Comparison of ENCODE assay signal across 19 cellular contexts in genomic region chr9:36074055-36074454, GRCh38.
"Had no signal": no experiment of that assay in that cellular context is flagged by ENCODE, and none has a peak within 500 bp of the region (broad histone marks: within the 10 kb centered on the region; RNA-seq: fewer than 3 reads in every experiment).

No MANE protein-coding gene starts in this region.

- ATAC-seq: activated T-helper 17 cell treated with anti-CD3 and anti-CD28 coated beads, Interleukin-2, amount 50 U/mL, for 72 hours; T-helper 17 cell had no signal

- H3K27ac Mint-ChIP-seq: activated naive CD8-positive, alpha-beta T cell treated with anti-CD3 and anti-CD28 coated beads for 36 hours; activated T-helper 17 cell treated with anti-CD3 and anti-CD28 coated beads, Interleukin-2, amount 50 U/mL, for 72 hours; dendritic cell treated with granulocyte-macrophage colony-stimulating factor and Interleukin-4, amounts not matched to agents 40 ng/mL and 50 ng/mL, for 4 days; stimulated activated naive CD8-positive, alpha-beta T cell treated with anti-CD3 and anti-CD28 coated beads, Interleukin-15, Interleukin-2, amounts not matched to agents 100 ng/mL and 50 ng/mL, for 24 hours; T-helper 17 cell had no signal

- H3K9me3 ChIP-seq: body of pancreas, esophagus squamous epithelium, lower lobe of right lung, suprapubic skin had no signal

- DNase-seq: activated CD4-positive, alpha-beta T cell treated with anti-CD3 and anti-CD28 coated beads for 1 hour; activated CD4-positive, alpha-beta T cell treated with anti-CD3 and anti-CD28 coated beads, Interleukin-2, amount 50 U/mL, for 4 hours; activated naive CD4-positive, alpha-beta T cell; activated naive CD8-positive, alpha-beta T cell treated with anti-CD3 and anti-CD28 coated beads for 36 hours; activated T-cell treated with anti-CD3 and anti-CD28 coated beads for 4 hours; body of pancreas; effector CD8-positive, alpha-beta T cell; esophagus squamous epithelium; left cardiac atrium; lower lobe of right lung; midbrain; occipital lobe; T-helper 17 cell; trophoblast cell had no signal

- H3K4me3 ChIP-seq: body of pancreas, esophagus squamous epithelium, lower lobe of right lung, suprapubic skin had no signal

- H3K27me3 Mint-ChIP-seq: activated naive CD8-positive, alpha-beta T cell treated with anti-CD3 and anti-CD28 coated beads for 36 hours; activated T-helper 17 cell treated with anti-CD3 and anti-CD28 coated beads, Interleukin-2, amount 50 U/mL, for 72 hours; dendritic cell treated with granulocyte-macrophage colony-stimulating factor and Interleukin-4, amounts not matched to agents 40 ng/mL and 50 ng/mL, for 4 days; stimulated activated naive CD8-positive, alpha-beta T cell treated with anti-CD3 and anti-CD28 coated beads, Interleukin-15, Interleukin-2, amounts not matched to agents 100 ng/mL and 50 ng/mL, for 24 hours; T-helper 17 cell had no signal

- H3K36me3 Mint-ChIP-seq: activated naive CD8-positive, alpha-beta T cell treated with anti-CD3 and anti-CD28 coated beads for 36 hours had no signal

- H3K27me3 ChIP-seq: body of pancreas, esophagus squamous epithelium, suprapubic skin had no signal

- H3K9me3 Mint-ChIP-seq: activated naive CD8-positive, alpha-beta T cell treated with anti-CD3 and anti-CD28 coated beads for 36 hours; activated T-helper 17 cell treated with anti-CD3 and anti-CD28 coated beads, Interleukin-2, amount 50 U/mL, for 72 hours; dendritic cell treated with granulocyte-macrophage colony-stimulating factor and Interleukin-4, amounts not matched to agents 40 ng/mL and 50 ng/mL, for 4 days; stimulated activated naive CD8-positive, alpha-beta T cell treated with anti-CD3 and anti-CD28 coated beads, Interleukin-15, Interleukin-2, amounts not matched to agents 100 ng/mL and 50 ng/mL, for 24 hours had no signal

- H3K27ac ChIP-seq: lower lobe of right lung, suprapubic skin had no signal

- H3K4me1 Mint-ChIP-seq: activated naive CD8-positive, alpha-beta T cell treated with anti-CD3 and anti-CD28 coated beads for 36 hours; activated T-helper 17 cell treated with anti-CD3 and anti-CD28 coated beads, Interleukin-2, amount 50 U/mL, for 72 hours had no signal

- H3K36me3 ChIP-seq: esophagus squamous epithelium, lower lobe of right lung, suprapubic skin, WERI-Rb-1 had no signal

- H3K4me3 Mint-ChIP-seq: activated naive CD8-positive, alpha-beta T cell treated with anti-CD3 and anti-CD28 coated beads for 36 hours; activated T-helper 17 cell treated with anti-CD3 and anti-CD28 coated beads, Interleukin-2, amount 50 U/mL, for 72 hours; dendritic cell treated with granulocyte-macrophage colony-stimulating factor and Interleukin-4, amounts not matched to agents 40 ng/mL and 50 ng/mL, for 4 days; stimulated activated naive CD8-positive, alpha-beta T cell treated with anti-CD3 and anti-CD28 coated beads, Interleukin-15, Interleukin-2, amounts not matched to agents 100 ng/mL and 50 ng/mL, for 24 hours; T-helper 17 cell had no signal
